16 cellular contexts compared by ENCODE assay signal in genomic region chr19:2534374-2535050, GRCh38. TPM values are rescaled to one million over a fixed set of nuclear protein-coding genes. Genes with fewer than 3 reads are reported as not detected.
DNase-seq lines count a peak whose midpoint lies in the region; ATAC-seq, FAIRE-seq and TF ChIP-seq lines count a peak whose summit lies in the region.
"Had no signal": no experiment of that assay in that cellular context is flagged by ENCODE, and none has a peak within 500 bp of the region (broad histone marks: within the 10 kb centered on the region; RNA-seq: fewer than 3 reads in every experiment).

No MANE protein-coding gene starts in this region.

- no peaks in the 10 kb centered on the region for H3K79me2 ChIP-seq in HepG2 (ENCODE audit: insufficient read depth, low read length)

- intact Hi-C loops in activated B cell treated with CpG ODN at 0.5 μM for 24 hours (cut with micrococcal nuclease) (no loop called here), HepG2 (cut with micrococcal nuclease; ENCODE audit: unreplicated experiment) (no loop called here), vagina (cut with DNase I) (no loop called here)

- WGBS in HepG2 (ENCODE audit: low lambda C conversion rate), result 4% methylated on average over 2 of the region's 2 CpGs

- no peak for FAIRE-seq in HepG2 (lab: Jason Lieb, UNC)
- FAIRE-seq: small intestine had no signal

- H3K9ac ChIP-seq in HepG2 (ENCODE audit: insufficient read depth, low read depth, low read length), result peak overlapping the region; percentile 10; the same call in 1 of the 2 replicates

- no peaks in the 10 kb centered on the region for H3K9me3 ChIP-seq in HepG2 (ENCODE audit: low read length)
- H3K9me3 ChIP-seq in vagina, result no peaks in the 10 kb centered on the region
- peaks cover 0 to 4% of the 10 kb centered on the region in 2 donors for H3K9me3 ChIP-seq in right atrium auricular region

- no peaks in the 10 kb centered on the region for H3K27me3 Mint-ChIP-seq in activated naive CD8-positive, alpha-beta T cell
- H3K27me3 Mint-ChIP-seq in activated naive CD8-positive, alpha-beta T cell treated with anti-CD3 and anti-CD28 coated beads for 36 hours, result no peaks in the 10 kb centered on the region
- H3K27me3 Mint-ChIP-seq in activated B cell treated with CpG ODN at 0.5 μM for 24 hours, result no peaks in the 10 kb centered on the region
- H3K27me3 Mint-ChIP-seq in stimulated activated memory B cell treated with anti-CD40 and anti-IgM and Interleukin-4, amounts not matched to agents 10 μg/mL and 1 μg/mL and 100 μg/mL, for 72 hours, result no peaks in the 10 kb centered on the region

- no peak overlapping the region for H2AFZ ChIP-seq in HepG2 (ENCODE audit: low read length)

- in situ Hi-C loops in HepG2 (cut with HindIII; ENCODE audit: extremely low pct_ligation_motif_present, low pct_unique_long_range_greater_than_20kb), result no loop called here

- POLR2A ChIA-PET in activated B cell treated with CpG ODN at 0.5 μM for 24 hours (lab: Charles Lee), result interaction anchor here (1.2 to 2.1 kb wide), 4 partner anchors 10 to 58 kb away, joined by 3 to 21 read pairs (median 6); partner anchors contain the start of gene GADD45B
- POLR2A ChIA-PET in HepG2 (lab: Yijun Ruan, JAX), result interaction anchor here (0.7 to 6.8 kb wide), 9 partner anchors 8 to 58 kb away, joined by 3 to 62 read pairs (median 5); partner anchors contain the start of gene GADD45B

- TF ChIP-seq CTCF in activated B cell treated with CpG ODN at 0.5 μM for 24 hours (IDR thresholded peaks at IDR 0.05) (no peak), HepG2 (CRISPR knock-in tag; IDR thresholded peaks at IDR 0.05) (no peak), vagina (IDR thresholded peaks at IDR 0.05) (no peak), right atrium auricular region (IDR thresholded peaks at IDR 0.05) (no peak)

- H3K27me3 ChIP-seq in HepG2 (ENCODE audit: control insufficient read depth in 1 of 2, insufficient read depth in 2 of 2, low read length in 2 of 2) (no peaks in the 10 kb centered on the region), vagina (no peaks in the 10 kb centered on the region), right atrium auricular region (no peaks in the 10 kb centered on the region)
- H3K27me3 ChIP-seq: stomach had no signal

- TF ChIP-seq POLR2A in HepG2 (IDR thresholded peaks at IDR 0.05; ENCODE audit: insufficient read depth in 1 of 2, low read depth in 2 of 2, low read length in 2 of 2) (no peak), vagina (IDR thresholded peaks at IDR 0.05) (no peak)

- H3K4me2 ChIP-seq in HepG2 (ENCODE audit: low read depth, low read length), result peak overlapping the region; percentile 55

- H3K4me1 Mint-ChIP-seq in activated naive CD8-positive, alpha-beta T cell (ENCODE audit: low read depth), result peaks cover 28% of the 10 kb centered on the region
- peaks cover 25% of the 10 kb centered on the region for H3K4me1 Mint-ChIP-seq in activated naive CD8-positive, alpha-beta T cell treated with anti-CD3 and anti-CD28 coated beads for 36 hours
- H3K4me1 Mint-ChIP-seq in activated B cell treated with CpG ODN at 0.5 μM for 24 hours, result peaks cover 24% of the 10 kb centered on the region
- peaks cover 45% of the 10 kb centered on the region for H3K4me1 Mint-ChIP-seq in stimulated activated memory B cell treated with anti-CD40 and anti-IgM and Interleukin-4, amounts not matched to agents 10 μg/mL and 1 μg/mL and 100 μg/mL, for 72 hours

- H3K4me3 Mint-ChIP-seq in activated naive CD8-positive, alpha-beta T cell, result peak overlapping the region; percentile 36
- no peak overlapping the region for H3K4me3 Mint-ChIP-seq in activated naive CD8-positive, alpha-beta T cell treated with anti-CD3 and anti-CD28 coated beads for 36 hours
- no peak overlapping the region for H3K4me3 Mint-ChIP-seq in activated B cell treated with CpG ODN at 0.5 μM for 24 hours
- no peak overlapping the region for H3K4me3 Mint-ChIP-seq in stimulated activated memory B cell treated with anti-CD40 and anti-IgM and Interleukin-4, amounts not matched to agents 10 μg/mL and 1 μg/mL and 100 μg/mL, for 72 hours

- no TSS peak for BruUV-seq in HepG2 (replicated peaks; lab: Mats Ljungman, UMichigan)

- TF ChIP-seq EP300 in HepG2 (IDR thresholded peaks at IDR 0.05; ENCODE audit: low read depth in 2 of 2, low read length in 2 of 2) (no peak), HepG2 (CRISPR knock-in tag; IDR thresholded peaks at IDR 0.05; ENCODE audit: borderline replicate concordance) (no peak)

- ATAC-seq in activated B cell treated with CpG ODN at 0.5 μM for 24 hours (ENCODE audit: low read depth) (no peak), HepG2 (peak; percentile 20; the same call in 1 of the 3 replicates)
- no peak for ATAC-seq in stimulated activated memory B cell treated with anti-CD40 and anti-IgM and Interleukin-4, amounts not matched to agents 10 μg/mL and 1 μg/mL and 100 μg/mL, for 72 hours

- H3K36me3 ChIP-seq in HepG2 (replicated peaks in 1 of 2; ENCODE audit: control insufficient read depth in 1 of 2, insufficient read depth in 2 of 2, low read length in 2 of 2) (no peaks in the 10 kb centered on the region), vagina (no peaks in the 10 kb centered on the region), right atrium auricular region (no peaks in the 10 kb centered on the region)
- H3K36me3 ChIP-seq: stomach had no signal

- H3K9me3 Mint-ChIP-seq in activated naive CD8-positive, alpha-beta T cell (ENCODE audit: low read depth), result no peaks in the 10 kb centered on the region
- H3K9me3 Mint-ChIP-seq in activated naive CD8-positive, alpha-beta T cell treated with anti-CD3 and anti-CD28 coated beads for 36 hours, result peaks cover 6% of the 10 kb centered on the region
- H3K9me3 Mint-ChIP-seq in activated B cell treated with CpG ODN at 0.5 μM for 24 hours, result peaks cover 2% of the 10 kb centered on the region
- peaks cover 3% of the 10 kb centered on the region for H3K9me3 Mint-ChIP-seq in stimulated activated memory B cell treated with anti-CD40 and anti-IgM and Interleukin-4, amounts not matched to agents 10 μg/mL and 1 μg/mL and 100 μg/mL, for 72 hours

- H3K4me1 ChIP-seq in HepG2 (ENCODE audit: insufficient read depth, low read length) (peaks cover 52% of the 10 kb centered on the region), vagina (no peaks in the 10 kb centered on the region), right atrium auricular region (peaks cover 0 to 6% of the 10 kb centered on the region in 2 donors)

- CTCF ChIA-PET in activated B cell treated with CpG ODN at 0.5 μM for 24 hours (lab: Charles Lee), result interaction anchor here (1.0 to 1.5 kb wide), 2 partner anchors 45 to 103 kb away, joined by 3 to 4 read pairs; no protein-coding TSS in a partner anchor
- CTCF ChIA-PET in HepG2 (lab: Yijun Ruan, JAX; ENCODE audit: low intra/inter-chr PET ratio, low total read pairs), result no interaction called here

- H4K20me1 ChIP-seq in HepG2 (ENCODE audit: insufficient read depth, low read length), result no peaks in the 10 kb centered on the region

- H3K36me3 Mint-ChIP-seq in activated naive CD8-positive, alpha-beta T cell, result peaks cover 4% of the 10 kb centered on the region
- peaks cover 8% of the 10 kb centered on the region for H3K36me3 Mint-ChIP-seq in activated naive CD8-positive, alpha-beta T cell treated with anti-CD3 and anti-CD28 coated beads for 36 hours
- peaks cover 24% of the 10 kb centered on the region for H3K36me3 Mint-ChIP-seq in activated B cell treated with CpG ODN at 0.5 μM for 24 hours (ENCODE audit: low read depth)
- H3K36me3 Mint-ChIP-seq in stimulated activated memory B cell treated with anti-CD40 and anti-IgM and Interleukin-4, amounts not matched to agents 10 μg/mL and 1 μg/mL and 100 μg/mL, for 72 hours, result peaks cover 14% of the 10 kb centered on the region

- no peak for TF ChIP-seq RAD21 in HepG2 (CRISPR knock-in tag; IDR thresholded peaks at IDR 0.05)

- H3K4me3 ChIP-seq in HepG2 (replicated peaks in 1 of 3; ENCODE audit: insufficient read depth in 1 of 3, low read depth in 2 of 3, low read length in 3 of 3) (no peak overlapping the region; a peak in 1 of 6 replicates), vagina (no peak overlapping the region), right atrium auricular region (no peak overlapping the region)
- H3K4me3 ChIP-seq: stomach had no signal

- H3K27ac Mint-ChIP-seq in activated naive CD8-positive, alpha-beta T cell, result no peak overlapping the region
- no peak overlapping the region for H3K27ac Mint-ChIP-seq in activated naive CD8-positive, alpha-beta T cell treated with anti-CD3 and anti-CD28 coated beads for 36 hours
- H3K27ac Mint-ChIP-seq in activated B cell treated with CpG ODN at 0.5 μM for 24 hours, result peak overlapping the region; percentile 30
- H3K27ac Mint-ChIP-seq in stimulated activated memory B cell treated with anti-CD40 and anti-IgM and Interleukin-4, amounts not matched to agents 10 μg/mL and 1 μg/mL and 100 μg/mL, for 72 hours, result peak overlapping the region; percentile 77

- H3K27ac ChIP-seq in HepG2 (ENCODE audit: extremely low read length, insufficient read depth, low read length), result peak overlapping the region; percentile 3
- no peak overlapping the region for H3K27ac ChIP-seq in vagina
- H3K27ac ChIP-seq in right atrium auricular region, result no peak overlapping the region

- no peak for DNase-seq in activated naive CD8-positive, alpha-beta T cell treated with anti-CD3 and anti-CD28 coated beads for 36 hours
- no peak for DNase-seq in activated B cell treated with CpG ODN at 0.5 μM for 24 hours
- no peak for DNase-seq in HepG2 (ENCODE audit: low spot score)
- no peak for DNase-seq in glomerular visceral epithelial cell (ENCODE audit: extremely low spot score)
- no peak for DNase-seq in vagina (ENCODE audit: extremely low spot score in 2 of 2)
- DNase-seq in right atrium auricular region (ENCODE audit: low spot score), result no peak
- DNase-seq: activated naive CD4-positive, alpha-beta T cell treated with Interleukin-2 at 50 U/mL for 16 hours; caudate nucleus; DMS79; hypothalamus; NCI-H1436 treated with DMSO at 0.1 percent for 48 hours; small intestine; stomach had no signal

RNA-seq across cellular contexts. Expression of gene GADD45B, which starts 58.6 kb away (rescaled TPM):
- 10 to 100 TPM; 83.0 to 97.2 TPM for total RNA-seq in activated naive CD8-positive, alpha-beta T cell treated with anti-CD3 and anti-CD28 coated beads for 36 hours
- total RNA-seq in activated B cell treated with CpG ODN at 0.5 μM for 24 hours, result 291 and 302 TPM in 2 replicates
- 3.2 and 4.6 TPM in 2 replicates for total RNA-seq in HepG2 (2016; rRNA removed; fragmentation: Illumina TruSeq; extraction: Trizol)
- total RNA-seq in HepG2 (2016; cell fraction: cytosol; rRNA removed; fragmentation: Illumina TruSeq; extraction: Trizol; ENCODE audit: low read depth), result 0.71 and 0.91 TPM in 2 replicates
- total RNA-seq in HepG2 (2016; cell fraction: insoluble cytoplasmic fraction; rRNA removed; fragmentation: Illumina TruSeq; extraction: Trizol), result 3.2 and 6.0 TPM in 2 replicates
- 1.8 TPM in 2 replicates for total RNA-seq in HepG2 (2016; cell fraction: membrane; rRNA removed; fragmentation: Illumina TruSeq; extraction: Trizol)
- total RNA-seq in HepG2 (2016; cell fraction: nucleus; rRNA removed; fragmentation: Illumina TruSeq; extraction: Trizol), result 7.3 and 7.6 TPM in 2 replicates
- 34.1 and 40.4 TPM in 2 replicates for polyA plus RNA-seq in HepG2 (2011; rRNA removed)
- polyA plus RNA-seq in HepG2 (2011; cell fraction: cytosol; rRNA removed), result 40.0 and 43.7 TPM in 2 replicates
- polyA plus RNA-seq in HepG2 (2011; cell fraction: nucleus; rRNA removed), result 66.8 and 77.1 TPM in 2 replicates
- 11.3 and 22.4 TPM in 2 replicates for polyA plus RNA-seq in HepG2 (2012)
- 1.5 and 1.7 TPM in 2 replicates for polyA plus RNA-seq in HepG2 (2016; cell fraction: cytosol; fragmentation: Illumina TruSeq; extraction: Trizol; ENCODE audit: low read depth)
- 5.5 and 5.8 TPM in 2 replicates for polyA plus RNA-seq in HepG2 (2016; cell fraction: insoluble cytoplasmic fraction; fragmentation: Illumina TruSeq; extraction: Trizol; ENCODE audit: low read depth)
- 2.3 and 2.5 TPM in 2 replicates for polyA plus RNA-seq in HepG2 (2016; cell fraction: membrane; fragmentation: Illumina TruSeq; extraction: Trizol; ENCODE audit: low read depth)
- polyA plus RNA-seq in HepG2 (2016; cell fraction: nucleus; fragmentation: Illumina TruSeq; extraction: Trizol; ENCODE audit: insufficient read depth, low read depth), result 16.6 and 21.3 TPM in 2 replicates
- polyA minus RNA-seq in HepG2 (2011; rRNA and poly(A)+ RNA removed; ENCODE audit: low replicate concordance), result 22.5 and 88.0 TPM in 2 replicates
- polyA minus RNA-seq in HepG2 (2011; cell fraction: cytosol; rRNA and poly(A)+ RNA removed), result 12.3 and 15.6 TPM in 2 replicates
- polyA minus RNA-seq in HepG2 (2011; cell fraction: nucleus; rRNA and poly(A)+ RNA removed), result 35.0 and 45.0 TPM in 2 replicates
- total RNA-seq in vagina, result 181 TPM
- total RNA-seq in right atrium auricular region, result 100 to 1,000 TPM; 205 to 218 TPM
- polyA plus RNA-seq: neural cell had no signal

Comparison
In these comparisons a context has a peak if more than half of its experiments do, and no peak if none do; other contexts are left out.
1. H3K27ac Mint-ChIP-seq: peak in activated B cell treated with CpG ODN at 0.5 μM for 24 hours (single experiment) and stimulated activated memory B cell treated with anti-CD40 and anti-IgM and Interleukin-4, amounts not matched to agents 10 μg/mL and 1 μg/mL and 100 μg/mL, for 72 hours (single experiment); none in activated naive CD8-positive, alpha-beta T cell (single experiment) and activated naive CD8-positive, alpha-beta T cell treated with anti-CD3 and anti-CD28 coated beads for 36 hours (single experiment).
2. RNA of gene GADD45B, which starts 58.6 kb away (total RNA-seq): 291 to 302 TPM in activated B cell treated with CpG ODN at 0.5 μM for 24 hours, 205 to 218 TPM in right atrium auricular region, 181 TPM in vagina (single experiment) and 83.0 to 97.2 TPM in activated naive CD8-positive, alpha-beta T cell treated with anti-CD3 and anti-CD28 coated beads for 36 hours; 0.71 to 7.6 TPM in HepG2; every median in the first group is over 4 times any median in the second.